In the genomic region with DNA sequence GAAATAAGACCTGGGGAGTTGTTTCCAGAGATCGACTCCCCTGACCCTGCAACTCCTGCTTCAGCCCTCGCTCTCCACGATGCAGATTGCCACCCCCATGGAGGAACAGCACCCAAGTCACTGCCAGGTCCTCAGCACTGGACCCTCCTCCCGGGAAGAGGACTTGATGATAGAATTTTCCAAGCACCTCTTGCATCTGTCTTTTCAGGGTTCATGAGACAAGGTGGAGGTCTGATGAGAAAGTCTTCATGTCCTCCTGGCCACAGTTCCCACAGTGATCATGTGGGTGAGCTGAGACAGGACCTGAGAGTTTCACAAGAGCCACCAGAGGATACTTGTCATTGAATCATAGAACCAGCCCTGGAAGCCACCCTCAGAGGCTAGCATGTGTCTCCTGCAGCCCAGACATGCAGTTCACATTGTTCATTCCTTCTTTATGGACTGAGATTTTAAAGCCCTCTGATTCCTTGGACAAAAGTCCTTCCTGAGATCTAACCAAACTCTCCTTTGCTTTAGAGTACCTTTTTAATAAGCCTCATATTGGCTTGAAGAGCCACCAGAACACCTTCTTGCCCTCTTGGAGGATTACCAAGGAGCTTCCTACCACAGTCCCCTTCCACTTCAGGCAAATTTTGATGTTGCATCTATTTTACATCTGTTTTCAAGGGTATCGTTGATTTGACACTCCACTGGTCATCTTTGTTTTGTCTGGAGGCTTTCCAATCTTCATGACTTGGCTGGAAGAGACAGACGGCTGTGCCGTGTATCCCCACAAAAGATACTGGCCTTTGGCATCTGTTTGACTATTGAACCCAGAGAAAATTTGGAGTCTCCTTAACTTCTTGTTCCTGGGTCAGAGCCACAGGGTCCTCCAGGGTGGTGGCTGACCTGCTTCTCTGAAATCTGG, we compare ENCODE assay signal across 11 cellular contexts.
DNase-seq lines count a peak whose midpoint lies in the region; ATAC-seq and TF ChIP-seq lines count a peak whose summit lies in the region.
"Had no signal": no experiment of that assay in that cellular context is flagged by ENCODE, and none has a peak within 500 bp of the region (broad histone marks: within the 10 kb centered on the region; RNA-seq: fewer than 3 reads in every experiment).

No MANE protein-coding gene starts in this region.

- H2AK5ac ChIP-seq in mesenchymal stem cell (ENCODE audit: low read length, severe bottlenecking): peak overlapping the region; percentile 45

- WGBS in mesenchymal stem cell: 96% methylated on average over 7 of the region's 7 CpGs
- 80 to 86% (median 83%) methylated on average over 7 of the region's 7 CpGs for WGBS in stomach, 5 donors

- H3K18ac ChIP-seq in mesenchymal stem cell (ENCODE audit: low read depth in 1 of 2, low read length in 2 of 2): no peak overlapping the region

- no peak for TF ChIP-seq EP300 in stomach (IDR thresholded peaks at IDR 0.05)

- no peak overlapping the region for H3K14ac ChIP-seq in mesenchymal stem cell (ENCODE audit: low read length in 2 of 2)

- H3K79me1 ChIP-seq in mesenchymal stem cell (replicated peaks; ENCODE audit: low read length, poor library complexity, severe bottlenecking): no peaks in the 10 kb centered on the region

- H3K27ac ChIP-seq in mesenchymal stem cell (ENCODE audit: low read length, poor library complexity, severe bottlenecking) (no peak overlapping the region), coronary artery (peak overlapping the region in 1 of 2 donors; percentile 27), stomach (peak overlapping the region in 1 of 5 donors; percentile 39)
- H3K27ac ChIP-seq: left lung had no signal

- H3K4me1 ChIP-seq in mesenchymal stem cell (ENCODE audit: control insufficient read depth, insufficient read depth, low read depth, low read length): peaks cover 29% of the 10 kb centered on the region
- peaks cover 15 to 63% (median 32%) of the 10 kb centered on the region in 4 donors for H3K4me1 ChIP-seq in stomach

- H3K9ac ChIP-seq in mesenchymal stem cell (ENCODE audit: low read length): no peak overlapping the region

- intact Hi-C loops in stomach (cut with DNase I; ENCODE audit: low total_unique reads): no loop called here

- ATAC-seq in GM18907 (IDR thresholded peaks at IDR 0.05; ENCODE audit: unreplicated experiment): peak; percentile 72
- ATAC-seq in GM21825 (IDR thresholded peaks at IDR 0.05; ENCODE audit: unreplicated experiment): peak; percentile 66
- peak; percentile 73 for ATAC-seq in HG03571 (IDR thresholded peaks at IDR 0.05; ENCODE audit: unreplicated experiment)
- ATAC-seq: left lung had no signal

- H2BK15ac ChIP-seq in mesenchymal stem cell (ENCODE audit: low read depth, poor library complexity, severe bottlenecking): no peak overlapping the region

- no peak overlapping the region for H2BK120ac ChIP-seq in mesenchymal stem cell (ENCODE audit: low read depth, low read length)

- no peak overlapping the region for H3K4ac ChIP-seq in mesenchymal stem cell (ENCODE audit: low read depth in 1 of 2, low read length in 2 of 2)

- TF ChIP-seq CTCF in coronary artery (IDR thresholded peaks at IDR 0.05): no peak
- no peak for TF ChIP-seq CTCF in stomach (IDR thresholded peaks at IDR 0.05)

- no peak overlapping the region for H4K8ac ChIP-seq in mesenchymal stem cell (ENCODE audit: low read length)

- H3K4me3 ChIP-seq in mesenchymal stem cell (ENCODE audit: insufficient read depth in 1 of 2, low read depth in 1 of 2, low read length in 2 of 2): no peak overlapping the region
- H3K4me3 ChIP-seq in coronary artery: no peak overlapping the region
- H3K4me3 ChIP-seq in stomach: no peak overlapping the region
- H3K4me3 ChIP-seq: dorsolateral prefrontal cortex, left lung had no signal

- H2BK12ac ChIP-seq in mesenchymal stem cell (ENCODE audit: low read length in 2 of 2): no peak overlapping the region

- no peak overlapping the region for H3K4me2 ChIP-seq in mesenchymal stem cell (ENCODE audit: low read length, poor library complexity, severe bottlenecking)

- H4K91ac ChIP-seq in mesenchymal stem cell (ENCODE audit: low read length): no peak overlapping the region

- H3K27me3 ChIP-seq in mesenchymal stem cell (ENCODE audit: control insufficient read depth in 1 of 2, insufficient read depth in 1 of 2, low read length in 2 of 2): peaks cover 0 to 10% of the 10 kb centered on the region in 2 experiments
- no peaks in the 10 kb centered on the region for H3K27me3 ChIP-seq in stomach
- H3K27me3 ChIP-seq: dorsolateral prefrontal cortex, left lung had no signal

- H3K23ac ChIP-seq in mesenchymal stem cell (ENCODE audit: low read length in 2 of 2): no peak overlapping the region

- no peaks in the 10 kb centered on the region for H3K9me3 ChIP-seq in mesenchymal stem cell (ENCODE audit: control insufficient read depth, low read length)
- no peaks in the 10 kb centered on the region for H3K9me3 ChIP-seq in stomach
- H3K9me3 ChIP-seq: left lung had no signal

- TF ChIP-seq POLR2A in stomach (IDR thresholded peaks at IDR 0.05): no peak

- no peak for DNase-seq in mesenchymal stem cell
- no peak for DNase-seq in NCI-H2029 (lab: John Stamatoyannopoulos, UW)
- DNase-seq in OCI-M1 (lab: John Stamatoyannopoulos, UW): no peak
- no peak for DNase-seq in coronary artery (ENCODE audit: low spot score)
- no peak for DNase-seq in stomach
- DNase-seq: dorsolateral prefrontal cortex, left lung, NCI-H2081 treated with DMSO at 0.1 percent for 48 hours had no signal

- H2AFZ ChIP-seq in mesenchymal stem cell (ENCODE audit: low read depth, low read length): no peak overlapping the region

- H2BK5ac ChIP-seq in mesenchymal stem cell (ENCODE audit: low read depth, low read length, poor library complexity, severe bottlenecking): no peak overlapping the region

- H3K36me3 ChIP-seq in mesenchymal stem cell (ENCODE audit: control insufficient read depth in 1 of 2, insufficient read depth in 2 of 2, low read depth in 1 of 2, low read length in 2 of 2) (no peaks in the 10 kb centered on the region), stomach (peaks cover 0 to 11% (median 9%) of the 10 kb centered on the region in 4 donors)
- H3K36me3 ChIP-seq: left lung had no signal
